1 cellular context compared by ENCODE assay signal in the genomic region with DNA sequence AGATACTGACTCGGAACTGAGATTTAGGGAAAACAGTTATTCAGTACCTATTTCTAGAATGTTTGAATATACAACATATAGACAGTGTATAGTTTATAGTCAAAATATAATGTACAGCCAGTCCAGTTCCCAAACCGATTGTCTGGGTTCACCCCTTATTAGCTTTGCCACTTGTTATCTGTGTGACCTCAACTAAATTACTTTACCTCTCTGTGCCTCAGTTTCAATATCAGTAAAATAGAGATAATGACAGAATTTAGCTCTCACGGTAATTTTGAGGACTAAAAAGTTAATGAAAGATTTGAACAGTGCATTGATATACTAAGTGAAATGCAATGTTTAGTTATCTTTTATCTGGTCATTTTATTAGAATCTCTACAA.
TF ChIP-seq lines count a peak whose summit lies in the region.

No MANE protein-coding gene starts in this region.

TF ChIP-seq in liver, 16 proteins besides CTCF, POLR2A, EP300 and RAD21 (continued from another document):
- TF ChIP-seq, protein P1, sequence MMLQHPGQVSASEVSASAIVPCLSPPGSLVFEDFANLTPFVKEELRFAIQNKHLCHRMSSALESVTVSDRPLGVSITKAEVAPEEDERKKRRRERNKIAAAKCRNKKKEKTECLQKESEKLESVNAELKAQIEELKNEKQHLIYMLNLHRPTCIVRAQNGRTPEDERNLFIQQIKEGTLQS (IDR thresholded peaks at IDR 0.05), result no peak
- TF ChIP-seq, protein P2, sequence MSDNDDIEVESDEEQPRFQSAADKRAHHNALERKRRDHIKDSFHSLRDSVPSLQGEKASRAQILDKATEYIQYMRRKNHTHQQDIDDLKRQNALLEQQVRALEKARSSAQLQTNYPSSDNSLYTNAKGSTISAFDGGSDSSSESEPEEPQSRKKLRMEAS (IDR thresholded peaks at IDR 0.05), result no peak
